17 cellular contexts compared by ENCODE assay signal in the genomic region with DNA sequence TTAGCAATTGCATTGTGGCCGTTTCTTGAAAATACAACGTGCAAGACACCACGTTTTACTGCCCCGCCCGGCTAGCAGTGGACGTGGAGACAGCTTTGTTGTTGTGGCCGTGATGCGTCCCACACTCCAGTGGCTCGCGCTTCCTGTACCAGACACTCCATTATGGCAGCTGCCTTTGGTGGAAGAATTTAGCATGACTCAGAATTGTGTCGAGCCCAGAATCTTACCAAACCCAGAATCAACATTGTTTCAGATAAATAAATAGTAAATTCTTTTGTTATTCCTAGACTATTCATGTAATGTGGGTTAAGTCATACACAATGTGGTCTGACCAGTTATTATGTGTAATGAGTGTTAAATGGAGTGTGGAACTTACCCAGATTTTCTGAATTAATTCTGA. TPM values are rescaled to one million over a fixed set of nuclear protein-coding genes. Genes with fewer than 3 reads are reported as not detected.
DNase-seq lines count a peak whose midpoint lies in the region; ATAC-seq and TF ChIP-seq lines count a peak whose summit lies in the region.
"Had no signal": no experiment of that assay in that cellular context is flagged by ENCODE, and none has a peak within 500 bp of the region (broad histone marks: within the 10 kb centered on the region; RNA-seq: fewer than 3 reads in every experiment).

No MANE protein-coding gene starts in this region.

- no peak overlapping the region for H3K23ac ChIP-seq in mesenchymal stem cell (ENCODE audit: low read length in 2 of 2)

- no peak overlapping the region for H3K27ac ChIP-seq in mammary epithelial cell (ENCODE audit: insufficient read depth, low read depth, low read length)
- H3K27ac ChIP-seq in mesenchymal stem cell (ENCODE audit: low read length, poor library complexity, severe bottlenecking): peak overlapping the region; percentile 57
- H3K27ac ChIP-seq: C4-2B, gastrocnemius medialis, pancreas had no signal

- H3K79me1 ChIP-seq in mesenchymal stem cell (replicated peaks; ENCODE audit: low read length, poor library complexity, severe bottlenecking): no peaks in the 10 kb centered on the region

- BruUV-seq in mammary epithelial cell (replicated peaks; lab: Mats Ljungman, UMichigan): no TSS peak

- no peak overlapping the region for H3K4ac ChIP-seq in mesenchymal stem cell (ENCODE audit: low read depth in 1 of 2, low read length in 2 of 2)

- H2BK12ac ChIP-seq in mesenchymal stem cell (ENCODE audit: low read length in 2 of 2): no peak overlapping the region

- H3K9me3 Mint-ChIP-seq in stimulated activated effector memory CD8-positive, alpha-beta T cell treated with anti-CD3 and anti-CD28 coated beads, Interleukin-12 subunit alpha, Interleukin-12 subunit beta, amount 100 ng/mL, for 72 hours: no peaks in the 10 kb centered on the region
- H3K9me3 Mint-ChIP-seq: activated CD8-positive, alpha-beta T cell treated with anti-CD3 and anti-CD28 coated beads for 36 hours; activated T-helper 2 cell treated with anti-CD3 and anti-CD28 coated beads, Interferon-gamma antibody, Interleukin-2, Interleukin-4, amounts not matched to agents 10 μg/mL and 5 μg/mL and 100 μg/mL, durations not matched to agents 14 hours and 24 hours and 36 hours had no signal

- no peak overlapping the region for H3K18ac ChIP-seq in mesenchymal stem cell (ENCODE audit: low read depth in 1 of 2, low read length in 2 of 2)

- H2BK120ac ChIP-seq in mesenchymal stem cell (ENCODE audit: low read depth, low read length): no peak overlapping the region

- H3K79me2 ChIP-seq in mammary epithelial cell (ENCODE audit: insufficient read depth, low read length): no peaks in the 10 kb centered on the region

- H3K27me3 ChIP-seq in MG63 (no peaks in the 10 kb centered on the region), mammary epithelial cell (ENCODE audit: insufficient read depth, low read length) (no peaks in the 10 kb centered on the region), mesenchymal stem cell (ENCODE audit: control insufficient read depth in 1 of 2, insufficient read depth in 1 of 2, low read length in 2 of 2) (peaks cover 3 to 9% of the 10 kb centered on the region in 2 experiments)
- H3K27me3 ChIP-seq: pancreas had no signal

- DNase-seq in Caki2 (ENCODE audit: low read depth): peak; percentile 93
- peak; percentile 68 for DNase-seq in MG63
- peak; percentile 62 for DNase-seq in mammary epithelial cell
- no peak for DNase-seq in mesenchymal stem cell
- no peak for DNase-seq in occipital lobe (lab: John Stamatoyannopoulos, UW)
- DNase-seq in GM19240 (ENCODE audit: insufficient read length, low spot score): no peak
- DNase-seq in stimulated activated effector memory CD8-positive, alpha-beta T cell treated with anti-CD3 and anti-CD28 coated beads, Interleukin-12 subunit alpha, Interleukin-12 subunit beta, amount 100 ng/mL, for 72 hours (ENCODE audit: low spot score in 2 of 2): no peak
- DNase-seq in head of caudate nucleus: no peak
- DNase-seq: activated CD8-positive, alpha-beta T cell treated with anti-CD3 and anti-CD28 coated beads for 36 hours; dermis blood vessel endothelial cell; gastrocnemius medialis; NCI-H2171 treated with DMSO at 0.1 percent for 48 hours; pancreas; SK-N-SH; stimulated activated CD4-positive, alpha-beta T cell treated with anti-CD3 and anti-CD28 coated beads, Interleukin-15, amount 100 ng/mL, for 24 hours had no signal

- no peak overlapping the region for H4K91ac ChIP-seq in mesenchymal stem cell (ENCODE audit: low read length)

- H3K4me3 ChIP-seq in MG63: no peak overlapping the region
- no peak overlapping the region for H3K4me3 ChIP-seq in mammary epithelial cell (replicated peaks in 1 of 3; ENCODE audit: insufficient read depth in 1 of 3, low read depth in 2 of 3, low read length in 3 of 3)
- H3K4me3 ChIP-seq in mesenchymal stem cell (ENCODE audit: insufficient read depth in 1 of 2, low read depth in 1 of 2, low read length in 2 of 2): no peak overlapping the region
- H3K4me3 ChIP-seq: gastrocnemius medialis, pancreas had no signal

- H4K8ac ChIP-seq in mesenchymal stem cell (ENCODE audit: low read length): no peak overlapping the region

- CTCF ChIA-PET in mammary epithelial cell (lab: Charles Lee; ENCODE audit: low non-redundant PET): no interaction called here

- H3K9ac ChIP-seq in mammary epithelial cell (ENCODE audit: insufficient read depth, low read length): no peak overlapping the region
- no peak overlapping the region for H3K9ac ChIP-seq in mesenchymal stem cell (ENCODE audit: low read length)
- H3K9ac ChIP-seq: SK-N-SH had no signal

- H2AFZ ChIP-seq in mammary epithelial cell (ENCODE audit: low read depth, low read length) (no peak overlapping the region), mesenchymal stem cell (ENCODE audit: low read depth, low read length) (no peak overlapping the region)

- no peak overlapping the region for H2BK5ac ChIP-seq in mesenchymal stem cell (ENCODE audit: low read depth, low read length, poor library complexity, severe bottlenecking)

- WGBS in mammary epithelial cell (ENCODE audit: low coverage, missing lambda C conversion rate): 67% methylated on average over 11 of the region's 11 CpGs
- WGBS in mesenchymal stem cell: 83% methylated on average over 10 of the region's 11 CpGs

- H3K4me1 ChIP-seq in mammary epithelial cell (ENCODE audit: insufficient read depth, low read length): peaks cover 5% of the 10 kb centered on the region
- H3K4me1 ChIP-seq in mesenchymal stem cell (ENCODE audit: control insufficient read depth, insufficient read depth, low read depth, low read length): peaks cover 12% of the 10 kb centered on the region
- H3K4me1 ChIP-seq: pancreas had no signal

- H3K4me1 Mint-ChIP-seq in stimulated activated effector memory CD8-positive, alpha-beta T cell treated with anti-CD3 and anti-CD28 coated beads, Interleukin-12 subunit alpha, Interleukin-12 subunit beta, amount 100 ng/mL, for 72 hours: peaks cover 4% of the 10 kb centered on the region

- dilution Hi-C loops in mammary epithelial cell (cut with HindIII; ENCODE audit: low sequenced_read_pairs): no loop called here

- H3K27ac Mint-ChIP-seq in stimulated activated effector memory CD8-positive, alpha-beta T cell treated with anti-CD3 and anti-CD28 coated beads, Interleukin-12 subunit alpha, Interleukin-12 subunit beta, amount 100 ng/mL, for 72 hours: no peak overlapping the region
- H3K27ac Mint-ChIP-seq: activated CD8-positive, alpha-beta T cell treated with anti-CD3 and anti-CD28 coated beads for 36 hours; activated T-helper 2 cell treated with anti-CD3 and anti-CD28 coated beads, Interferon-gamma antibody, Interleukin-2, Interleukin-4, amounts not matched to agents 10 μg/mL and 5 μg/mL and 100 μg/mL, durations not matched to agents 14 hours and 24 hours and 36 hours had no signal

- no peak for ATAC-seq in stimulated activated effector memory CD8-positive, alpha-beta T cell treated with anti-CD3 and anti-CD28 coated beads, Interleukin-12 subunit alpha, Interleukin-12 subunit beta, amount 100 ng/mL, for 72 hours
- ATAC-seq: activated CD8-positive, alpha-beta T cell treated with anti-CD3 and anti-CD28 coated beads for 36 hours; gastrocnemius medialis; pancreas had no signal

- H4K20me1 ChIP-seq in mammary epithelial cell (ENCODE audit: insufficient read depth, low read length): no peaks in the 10 kb centered on the region

- H3K36me3 ChIP-seq in MG63: no peaks in the 10 kb centered on the region
- H3K36me3 ChIP-seq in mammary epithelial cell (ENCODE audit: insufficient read depth, low read length): no peaks in the 10 kb centered on the region
- H3K36me3 ChIP-seq in mesenchymal stem cell (ENCODE audit: control insufficient read depth in 1 of 2, insufficient read depth in 2 of 2, low read depth in 1 of 2, low read length in 2 of 2): peaks cover 0 to 8% of the 10 kb centered on the region in 2 experiments
- H3K36me3 ChIP-seq: gastrocnemius medialis, pancreas had no signal

- no peak overlapping the region for H3K4me3 Mint-ChIP-seq in stimulated activated effector memory CD8-positive, alpha-beta T cell treated with anti-CD3 and anti-CD28 coated beads, Interleukin-12 subunit alpha, Interleukin-12 subunit beta, amount 100 ng/mL, for 72 hours
- H3K4me3 Mint-ChIP-seq: activated CD8-positive, alpha-beta T cell treated with anti-CD3 and anti-CD28 coated beads for 36 hours had no signal

- H2AK5ac ChIP-seq in mesenchymal stem cell (ENCODE audit: low read length, severe bottlenecking): no peak overlapping the region

- no peaks in the 10 kb centered on the region for H3K9me3 ChIP-seq in MG63
- no peaks in the 10 kb centered on the region for H3K9me3 ChIP-seq in mammary epithelial cell (replicated peaks; ENCODE audit: insufficient read depth, low read length)
- no peaks in the 10 kb centered on the region for H3K9me3 ChIP-seq in mesenchymal stem cell (ENCODE audit: control insufficient read depth, low read length)
- H3K9me3 ChIP-seq: gastrocnemius medialis, pancreas, SK-N-SH had no signal

- no peak overlapping the region for H3K14ac ChIP-seq in mesenchymal stem cell (ENCODE audit: low read length in 2 of 2)

- in situ Hi-C loops in Caki2 (cut with HindIII; ENCODE audit: low pct_unique_long_range_greater_than_20kb, low sequenced_read_pairs): no loop called here
- in situ Hi-C loops in mammary epithelial cell (cut with MboI; ENCODE audit: low sequenced_read_pairs in 2 of 2): no loop called here

- H3K4me2 ChIP-seq in mammary epithelial cell (ENCODE audit: insufficient read depth, low read depth, low read length): no peak overlapping the region
- no peak overlapping the region for H3K4me2 ChIP-seq in mesenchymal stem cell (ENCODE audit: low read length, poor library complexity, severe bottlenecking)
- H3K4me2 ChIP-seq: SK-N-SH had no signal

- TF ChIP-seq CTCF in mammary epithelial cell (conservative IDR thresholded peaks at IDR 0.05 in 1 of 2, IDR thresholded peaks at IDR 0.05 in 1 of 2; ENCODE audit: extremely low read depth in 1 of 2, insufficient read depth in 1 of 2, low read depth in 1 of 2, low read length in 2 of 2): no peak

- intact Hi-C loops in mammary epithelial cell (cut with micrococcal nuclease) (no loop called here), head of caudate nucleus (cut with DNase I) (no loop called here)

- H3K36me3 Mint-ChIP-seq in stimulated activated effector memory CD8-positive, alpha-beta T cell treated with anti-CD3 and anti-CD28 coated beads, Interleukin-12 subunit alpha, Interleukin-12 subunit beta, amount 100 ng/mL, for 72 hours: peaks cover 5% of the 10 kb centered on the region

- H2BK15ac ChIP-seq in mesenchymal stem cell (ENCODE audit: low read depth, poor library complexity, severe bottlenecking): no peak overlapping the region

RNA-seq across cellular contexts. Expression of gene S100P, which starts 25.3 kb away (rescaled TPM):
- not detected in 2 replicates for total RNA-seq in Caki2 (2014; rRNA removed; shearing (Covaris generic); ENCODE audit: low replicate concordance)
- total RNA-seq in MG63 (2014; rRNA removed; shearing (Covaris generic); ENCODE audit: low replicate concordance): not detected in 2 replicates
- total RNA-seq in mammary epithelial cell: under 1 TPM in 1 of 2 donors, not detected in 1; 0.17 TPM
- 0.77 TPM for polyA plus RNA-seq in mammary epithelial cell
- polyA minus RNA-seq in mammary epithelial cell: not detected
- not detected for polyA plus RNA-seq in mesenchymal stem cell (2013, experiment 1 of 2)
- polyA plus RNA-seq in mesenchymal stem cell (2013, experiment 2 of 2): not detected
- total RNA-seq in occipital lobe: 1.6 TPM
- total RNA-seq: dermis blood vessel endothelial cell had no signal
- polyA plus RNA-seq: SK-N-SH had no signal

RNA-seq across cellular contexts. Expression of gene MRFAP1, which starts 27.9 kb away (rescaled TPM):
- total RNA-seq in Caki2 (2014; rRNA removed; shearing (Covaris generic); ENCODE audit: low replicate concordance): 224 and 258 TPM in 2 replicates
- 155 and 175 TPM in 2 replicates for total RNA-seq in MG63 (2014; rRNA removed; shearing (Covaris generic); ENCODE audit: low replicate concordance)
- total RNA-seq in mammary epithelial cell (100 to 1,000 TPM in 1 of 2 donors, 10 to 100 TPM in 1; 71.2 to 248 TPM), occipital lobe (90.0 TPM)
- 169 TPM for polyA plus RNA-seq in mammary epithelial cell
- 109 TPM for polyA minus RNA-seq in mammary epithelial cell
- 265 TPM for polyA plus RNA-seq in mesenchymal stem cell (2013, experiment 1 of 2)
- polyA plus RNA-seq in mesenchymal stem cell (2013, experiment 2 of 2): 268 TPM

RNA-seq across cellular contexts. Expression of gene MRFAP1L1, which starts 41.3 kb away (rescaled TPM):
- total RNA-seq in Caki2 (2014; rRNA removed; shearing (Covaris generic); ENCODE audit: low replicate concordance): 43.6 and 58.4 TPM in 2 replicates
- total RNA-seq in MG63 (2014; rRNA removed; shearing (Covaris generic); ENCODE audit: low replicate concordance): 22.8 and 36.4 TPM in 2 replicates
- total RNA-seq in mammary epithelial cell (10 to 100 TPM; 34.0 to 35.9 TPM), occipital lobe (90.8 TPM)
- polyA plus RNA-seq in mammary epithelial cell: 38.6 TPM
- polyA minus RNA-seq in mammary epithelial cell: 12.8 TPM
- 41.0 TPM for polyA plus RNA-seq in mesenchymal stem cell (2013, experiment 1 of 2)
- polyA plus RNA-seq in mesenchymal stem cell (2013, experiment 2 of 2): 43.0 TPM

RNA-seq across cellular contexts. Expression of gene BLOC1S4, which starts 47.6 kb away (rescaled TPM):
- 55.4 and 62.2 TPM in 2 replicates for total RNA-seq in Caki2 (2014; rRNA removed; shearing (Covaris generic); ENCODE audit: low replicate concordance)
- 15.6 and 16.0 TPM in 2 replicates for total RNA-seq in MG63 (2014; rRNA removed; shearing (Covaris generic); ENCODE audit: low replicate concordance)
- total RNA-seq in mammary epithelial cell (10 to 100 TPM; 14.1 to 15.3 TPM), occipital lobe (9.4 TPM)
- 14.7 TPM for polyA plus RNA-seq in mammary epithelial cell
- 0.26 TPM for polyA minus RNA-seq in mammary epithelial cell
- 19.9 TPM for polyA plus RNA-seq in mesenchymal stem cell (2013, experiment 1 of 2)
- 19.9 TPM for polyA plus RNA-seq in mesenchymal stem cell (2013, experiment 2 of 2)

Comparison
In these comparisons a context has a peak if more than half of its experiments do, and no peak if none do; other contexts are left out.
1. DNase-seq: peak in Caki2 (single experiment), MG63 (single experiment) and mammary epithelial cell (single experiment); none in mesenchymal stem cell (single experiment), occipital lobe (single experiment), GM19240 (single experiment), stimulated activated effector memory CD8-positive, alpha-beta T cell treated with anti-CD3 and anti-CD28 coated beads, Interleukin-12 subunit alpha, Interleukin-12 subunit beta, amount 100 ng/mL, for 72 hours (0 of 2) and head of caudate nucleus (0 of 42).